In the genomic region with DNA sequence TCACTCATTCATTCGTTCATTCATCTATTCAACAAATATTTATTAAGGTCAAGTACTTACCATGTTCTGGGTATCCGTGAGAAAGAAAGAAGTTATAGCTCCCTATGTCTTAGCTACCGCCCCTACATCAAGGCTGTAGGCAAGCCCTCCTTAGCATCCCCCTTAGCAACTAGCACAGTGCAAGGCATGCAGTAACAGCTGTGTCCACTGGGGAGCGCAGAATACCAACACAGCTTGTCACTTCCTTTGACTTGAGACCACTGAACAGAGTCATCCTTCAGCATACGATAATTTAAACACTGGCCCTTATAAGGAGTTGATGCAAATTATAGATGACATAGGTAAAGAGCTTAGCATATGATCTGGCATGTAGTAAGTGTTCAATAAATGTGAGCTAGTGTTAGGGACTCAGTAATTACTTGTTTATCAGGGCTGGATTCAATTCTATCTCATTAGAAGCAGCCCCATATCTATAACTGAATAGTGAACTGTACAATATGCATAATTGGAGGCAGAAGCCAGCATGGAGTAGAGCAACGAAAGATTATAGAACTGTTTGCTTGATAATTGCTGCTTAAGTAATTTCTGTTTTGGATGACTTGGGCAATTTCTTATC, we compare ENCODE assay signal across 8 cellular contexts. TPM values are rescaled to one million over a fixed set of nuclear protein-coding genes. Genes with fewer than 3 reads are reported as not detected.
A peak's percentile ranks its signal among the peaks of the same experiment; 100 is the strongest.
DNase-seq lines count a peak whose midpoint lies in the region; ATAC-seq, FAIRE-seq and TF ChIP-seq lines count a peak whose summit lies in the region.

No MANE protein-coding gene starts in this region.

- H3K4me1 Mint-ChIP-seq in central memory CD8-positive, alpha-beta T cell = no peaks in the 10 kb centered on the region

- H3K4me3 Mint-ChIP-seq in central memory CD8-positive, alpha-beta T cell = no peak overlapping the region

- TF ChIP-seq EP300 in HepG2 (IDR thresholded peaks at IDR 0.05; ENCODE audit: low read depth in 2 of 2, low read length in 2 of 2) (no peak), HepG2 (CRISPR knock-in tag; IDR thresholded peaks at IDR 0.05; ENCODE audit: borderline replicate concordance) (no peak)

- H3K36me3 Mint-ChIP-seq in central memory CD8-positive, alpha-beta T cell (ENCODE audit: insufficient read depth) = no peaks in the 10 kb centered on the region

- H3K4me3 ChIP-seq in WERI-Rb-1 (ENCODE audit: low read depth, low read length) (no peak overlapping the region), HepG2 (replicated peaks in 1 of 3; ENCODE audit: insufficient read depth in 1 of 3, low read depth in 2 of 3, low read length in 3 of 3) (no peak overlapping the region)

- WGBS in HepG2 (ENCODE audit: low lambda C conversion rate) = 1% methylated on average over 4 of the region's 6 CpGs

- no peaks in the 10 kb centered on the region for H3K79me2 ChIP-seq in HepG2 (ENCODE audit: insufficient read depth, low read length)

- in situ Hi-C loops in HepG2 (cut with HindIII; ENCODE audit: extremely low pct_ligation_motif_present, low pct_unique_long_range_greater_than_20kb) = no loop called here

- ATAC-seq in GM21390 (IDR thresholded peaks at IDR 0.05; ENCODE audit: unreplicated experiment) = peak; percentile 67
- ATAC-seq in central memory CD8-positive, alpha-beta T cell (replicated peaks; ENCODE audit: extremely low read depth, poor library complexity, severe bottlenecking) = peak; percentile 43
- peak; percentile 83 for ATAC-seq in HepG2

- H3K27me3 ChIP-seq in WERI-Rb-1 (ENCODE audit: insufficient read depth, low read depth, severe bottlenecking) (peaks cover 51% of the 10 kb centered on the region), HepG2 (ENCODE audit: control insufficient read depth in 1 of 2, insufficient read depth in 2 of 2, low read length in 2 of 2) (no peaks in the 10 kb centered on the region)

- intact Hi-C loops in HepG2 (cut with micrococcal nuclease; ENCODE audit: unreplicated experiment) = loop anchor here (1.0 to 2.0 kb wide), 3 partner anchors 62 to 99 kb away; no protein-coding TSS in a partner anchor

- H4K20me1 ChIP-seq in HepG2 (ENCODE audit: insufficient read depth, low read length) = no peaks in the 10 kb centered on the region

- no peaks in the 10 kb centered on the region for H3K4me1 ChIP-seq in HepG2 (ENCODE audit: insufficient read depth, low read length)

- no peaks in the 10 kb centered on the region for H3K9me3 Mint-ChIP-seq in central memory CD8-positive, alpha-beta T cell

- no peak overlapping the region for H3K4me2 ChIP-seq in HepG2 (ENCODE audit: low read depth, low read length)

- CTCF ChIA-PET in HepG2 (lab: Yijun Ruan, JAX; ENCODE audit: low intra/inter-chr PET ratio, low total read pairs) = interaction anchor here (1.1 kb wide), 1 partner anchor 99 kb away, joined by 5 read pairs; no protein-coding TSS in a partner anchor

- H3K27ac Mint-ChIP-seq in central memory CD8-positive, alpha-beta T cell (ENCODE audit: low read depth) = no peak overlapping the region

- no peak for TF ChIP-seq POLR2A in HepG2 (IDR thresholded peaks at IDR 0.05; ENCODE audit: insufficient read depth in 1 of 2, low read depth in 2 of 2, low read length in 2 of 2)

- H3K27me3 Mint-ChIP-seq in central memory CD8-positive, alpha-beta T cell = peaks cover 10% of the 10 kb centered on the region

- BruUV-seq in HepG2 (replicated peaks; lab: Mats Ljungman, UMichigan) = no TSS peak

- no peak for TF ChIP-seq RAD21 in HepG2 (CRISPR knock-in tag; IDR thresholded peaks at IDR 0.05)

- H3K27ac ChIP-seq in WERI-Rb-1 (no peak overlapping the region), HepG2 (ENCODE audit: extremely low read length, insufficient read depth, low read length) (no peak overlapping the region)

- FAIRE-seq in HepG2 (lab: Jason Lieb, UNC) = peak; percentile 81

- H3K9me3 ChIP-seq in WERI-Rb-1 (ENCODE audit: severe bottlenecking) (no peaks in the 10 kb centered on the region), HepG2 (ENCODE audit: low read length) (no peaks in the 10 kb centered on the region)

- TF ChIP-seq CTCF in WERI-Rb-1 (IDR thresholded peaks at IDR 0.05; ENCODE audit: low read depth, low read length) (peak; percentile 87), HepG2 (CRISPR knock-in tag; IDR thresholded peaks at IDR 0.05) (peak; percentile 73)

- peak; percentile 75 for DNase-seq in ELF-1 (ENCODE audit: low read depth, low spot score)
- DNase-seq in LHCN-M2 (ENCODE audit: low read depth) = peak; percentile 25
- peak; percentile 56 for DNase-seq in WERI-Rb-1
- DNase-seq in central memory CD8-positive, alpha-beta T cell (ENCODE audit: low spot score in 2 of 2) = peak; percentile 12 to 13
- DNase-seq in HepG2 (ENCODE audit: low spot score) = peak; percentile 17
- peak; percentile 1 for DNase-seq in stimulated activated CD8-positive, alpha-beta memory T cell treated with anti-CD3 and anti-CD28 coated beads, Interleukin-15, amount 100 ng/mL, for 24 hours (ENCODE audit: low read depth)
- DNase-seq in NCI-H187 (lab: John Stamatoyannopoulos, UW) = no peak

- no peaks in the 10 kb centered on the region for H3K36me3 ChIP-seq in WERI-Rb-1
- H3K36me3 ChIP-seq in HepG2 (replicated peaks in 1 of 2; ENCODE audit: control insufficient read depth in 1 of 2, insufficient read depth in 2 of 2, low read length in 2 of 2) = no peaks in the 10 kb centered on the region

- H3K9ac ChIP-seq in HepG2 (ENCODE audit: insufficient read depth, low read depth, low read length) = no peak overlapping the region

- POLR2A ChIA-PET in HepG2 (lab: Yijun Ruan, JAX) = no interaction called here

- no peak overlapping the region for H2AFZ ChIP-seq in HepG2 (ENCODE audit: low read length)

TF ChIP-seq in HepG2, 621 proteins besides CTCF, POLR2A, EP300 and RAD21:
- TF ChIP-seq STAG1 (CRISPR knock-in tag; IDR thresholded peaks at IDR 0.05) (peak; percentile 69), GLI4 (CRISPR knock-in tag; IDR thresholded peaks at IDR 0.05; ENCODE audit: borderline replicate concordance) (no peak), NKX3-1 (CRISPR knock-in tag; IDR thresholded peaks at IDR 0.05) (no peak), HOXA3 (CRISPR knock-in tag; IDR thresholded peaks at IDR 0.05) (no peak), SMC3 (IDR thresholded peaks at IDR 0.05; ENCODE audit: low read length) (peak; percentile 80), ZNF256 (CRISPR knock-in tag; conservative IDR thresholded peaks at IDR 0.05) (no peak)

RNA-seq across cellular contexts. Expression of a gene that starts 8.7 kb away (rescaled TPM):
- total RNA-seq in LHCN-M2 (2014; rRNA removed) (not detected in 2 replicates), HepG2 (2016; rRNA removed; fragmentation: Illumina TruSeq; extraction: Trizol) (not detected in 2 replicates)
- polyA plus RNA-seq in LHCN-M2 (2012) = not detected
- not detected in 2 replicates for total RNA-seq in HepG2 (2016; cell fraction: cytosol; rRNA removed; fragmentation: Illumina TruSeq; extraction: Trizol; ENCODE audit: low read depth)
- total RNA-seq in HepG2 (2016; cell fraction: insoluble cytoplasmic fraction; rRNA removed; fragmentation: Illumina TruSeq; extraction: Trizol) = not detected in 2 replicates
- not detected in 2 replicates for total RNA-seq in HepG2 (2016; cell fraction: membrane; rRNA removed; fragmentation: Illumina TruSeq; extraction: Trizol)
- not detected in 2 replicates for total RNA-seq in HepG2 (2016; cell fraction: nucleus; rRNA removed; fragmentation: Illumina TruSeq; extraction: Trizol)
- not detected in 2 replicates for polyA plus RNA-seq in HepG2 (2011; rRNA removed)
- not detected in 2 replicates for polyA plus RNA-seq in HepG2 (2011; cell fraction: cytosol; rRNA removed)
- polyA plus RNA-seq in HepG2 (2011; cell fraction: nucleus; rRNA removed) = not detected in 2 replicates
- not detected in 2 replicates for polyA plus RNA-seq in HepG2 (2012)
- polyA plus RNA-seq in HepG2 (2016; cell fraction: cytosol; fragmentation: Illumina TruSeq; extraction: Trizol; ENCODE audit: low read depth) = not detected in 2 replicates
- polyA plus RNA-seq in HepG2 (2016; cell fraction: insoluble cytoplasmic fraction; fragmentation: Illumina TruSeq; extraction: Trizol; ENCODE audit: low read depth) = not detected in 2 replicates
- not detected in 2 replicates for polyA plus RNA-seq in HepG2 (2016; cell fraction: membrane; fragmentation: Illumina TruSeq; extraction: Trizol; ENCODE audit: low read depth)
- polyA plus RNA-seq in HepG2 (2016; cell fraction: nucleus; fragmentation: Illumina TruSeq; extraction: Trizol; ENCODE audit: insufficient read depth, low read depth) = not detected in 2 replicates
- polyA minus RNA-seq in HepG2 (2011; rRNA and poly(A)+ RNA removed; ENCODE audit: low replicate concordance) = 0.02 TPM in 1 of 2 replicates, not detected in the other
- polyA minus RNA-seq in HepG2 (2011; cell fraction: cytosol; rRNA and poly(A)+ RNA removed) = not detected in 2 replicates
- not detected in 2 replicates for polyA minus RNA-seq in HepG2 (2011; cell fraction: nucleus; rRNA and poly(A)+ RNA removed)

RNA-seq across cellular contexts. Expression of a gene that starts 46.1 kb away (rescaled TPM):
- total RNA-seq in LHCN-M2 (2014; rRNA removed) (not detected in 2 replicates), HepG2 (2016; rRNA removed; fragmentation: Illumina TruSeq; extraction: Trizol) (not detected in 2 replicates)
- not detected for polyA plus RNA-seq in LHCN-M2 (2012)
- total RNA-seq in HepG2 (2016; cell fraction: cytosol; rRNA removed; fragmentation: Illumina TruSeq; extraction: Trizol; ENCODE audit: low read depth) = not detected in 2 replicates
- not detected in 2 replicates for total RNA-seq in HepG2 (2016; cell fraction: insoluble cytoplasmic fraction; rRNA removed; fragmentation: Illumina TruSeq; extraction: Trizol)
- not detected in 2 replicates for total RNA-seq in HepG2 (2016; cell fraction: membrane; rRNA removed; fragmentation: Illumina TruSeq; extraction: Trizol)
- total RNA-seq in HepG2 (2016; cell fraction: nucleus; rRNA removed; fragmentation: Illumina TruSeq; extraction: Trizol) = not detected in 2 replicates
- not detected in 2 replicates for polyA plus RNA-seq in HepG2 (2011; rRNA removed)
- polyA plus RNA-seq in HepG2 (2011; cell fraction: cytosol; rRNA removed) = not detected in 2 replicates
- not detected in 2 replicates for polyA plus RNA-seq in HepG2 (2011; cell fraction: nucleus; rRNA removed)
- not detected in 2 replicates for polyA plus RNA-seq in HepG2 (2012)
- not detected in 2 replicates for polyA plus RNA-seq in HepG2 (2016; cell fraction: cytosol; fragmentation: Illumina TruSeq; extraction: Trizol; ENCODE audit: low read depth)
- not detected in 2 replicates for polyA plus RNA-seq in HepG2 (2016; cell fraction: insoluble cytoplasmic fraction; fragmentation: Illumina TruSeq; extraction: Trizol; ENCODE audit: low read depth)
- not detected in 2 replicates for polyA plus RNA-seq in HepG2 (2016; cell fraction: membrane; fragmentation: Illumina TruSeq; extraction: Trizol; ENCODE audit: low read depth)
- not detected in 2 replicates for polyA plus RNA-seq in HepG2 (2016; cell fraction: nucleus; fragmentation: Illumina TruSeq; extraction: Trizol; ENCODE audit: insufficient read depth, low read depth)
- polyA minus RNA-seq in HepG2 (2011; rRNA and poly(A)+ RNA removed; ENCODE audit: low replicate concordance) = not detected in 2 replicates
- polyA minus RNA-seq in HepG2 (2011; cell fraction: cytosol; rRNA and poly(A)+ RNA removed) = not detected in 2 replicates
- not detected in 2 replicates for polyA minus RNA-seq in HepG2 (2011; cell fraction: nucleus; rRNA and poly(A)+ RNA removed)

Comparison
In these comparisons a context has a peak if more than half of its experiments do, and no peak if none do; other contexts are left out.
1. DNase-seq: peak in ELF-1 (single experiment), LHCN-M2 (single experiment), WERI-Rb-1 (single experiment), central memory CD8-positive, alpha-beta T cell (2 of 2), HepG2 (single experiment) and stimulated activated CD8-positive, alpha-beta memory T cell treated with anti-CD3 and anti-CD28 coated beads, Interleukin-15, amount 100 ng/mL, for 24 hours (single experiment); none in NCI-H187 (0 of 2).
2. Peak in every context shown above with its lines, with median percentiles within 50 percentile points of each other: ATAC-seq.